9 cellular contexts compared by ENCODE assay signal in the genomic region with DNA sequence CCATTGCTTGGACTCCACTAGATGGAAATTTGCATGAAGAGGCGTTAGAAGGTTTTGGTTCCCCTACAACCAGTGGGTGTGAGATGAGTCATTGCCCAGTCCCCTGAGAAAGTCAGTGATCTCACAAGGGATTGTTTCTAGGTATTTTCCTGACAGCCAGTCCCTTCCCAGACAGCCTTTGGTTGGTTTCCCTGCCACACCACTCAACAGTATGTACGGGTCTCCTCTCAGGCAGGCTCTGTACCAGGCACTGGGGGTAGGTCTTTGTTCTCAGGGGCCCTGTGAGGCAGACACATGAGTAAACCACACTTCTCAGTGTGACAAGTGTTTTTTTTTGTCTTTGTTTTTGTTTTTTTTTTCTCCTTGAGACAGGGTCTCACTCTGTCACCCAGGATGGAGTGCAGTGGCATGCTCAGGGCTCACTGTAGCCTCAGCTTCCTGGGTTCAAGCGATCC. TPM values are rescaled to one million over a fixed set of nuclear protein-coding genes. Genes with fewer than 3 reads are reported as not detected.
DNase-seq lines count a peak whose midpoint lies in the region; ATAC-seq, FAIRE-seq and TF ChIP-seq lines count a peak whose summit lies in the region.
"Had no signal": no experiment of that assay in that cellular context is flagged by ENCODE, and none has a peak within 500 bp of the region (broad histone marks: within the 10 kb centered on the region; RNA-seq: fewer than 3 reads in every experiment).

No MANE protein-coding gene starts in this region.

- H3K4me3 Mint-ChIP-seq in activated T-cell treated with anti-CD3 and anti-CD28 coated beads, Interleukin-2, amount 50 U/mL, for 24 hours: peak overlapping the region; percentile 23
- no peak overlapping the region for H3K4me3 Mint-ChIP-seq in Caco-2 (ENCODE audit: unreplicated experiment)

- H3K27me3 ChIP-seq in A673 (replicated peaks; ENCODE audit: insufficient read depth, low read depth, low read length, poor library complexity) (no peaks in the 10 kb centered on the region), Caco-2 (replicated peaks; ENCODE audit: control insufficient read depth, insufficient read depth, low read length) (no peaks in the 10 kb centered on the region)

- H3K27me3 Mint-ChIP-seq in activated T-cell treated with anti-CD3 and anti-CD28 coated beads, Interleukin-2, amount 50 U/mL, for 24 hours: no peaks in the 10 kb centered on the region
- no peaks in the 10 kb centered on the region for H3K27me3 Mint-ChIP-seq in Caco-2 (ENCODE audit: insufficient read depth, unreplicated experiment)

- H3K9ac ChIP-seq in kidney (ENCODE audit: low read length in 2 of 2): no peak overlapping the region

- BruUV-seq in A673 (replicated peaks; lab: Mats Ljungman, UMichigan) (no TSS peak), Caco-2 (replicated peaks; lab: Mats Ljungman, UMichigan) (no TSS peak)

- peak overlapping the region; percentile 85 for H3K27ac Mint-ChIP-seq in activated T-cell treated with anti-CD3 and anti-CD28 coated beads, Interleukin-2, amount 50 U/mL, for 24 hours
- H3K27ac Mint-ChIP-seq in Caco-2 (ENCODE audit: unreplicated experiment): no peak overlapping the region

- H3K9me3 ChIP-seq in A673 (ENCODE audit: low read depth, low read length, poor library complexity, severe bottlenecking) (no peaks in the 10 kb centered on the region), kidney (ENCODE audit: control insufficient read depth in 1 of 2, low read length in 2 of 2) (no peaks in the 10 kb centered on the region), Caco-2 (no peaks in the 10 kb centered on the region)
- H3K9me3 ChIP-seq: neutrophil had no signal

- H3K4me1 ChIP-seq in A673 (ENCODE audit: insufficient read depth, low read length, poor library complexity, severe bottlenecking): no peaks in the 10 kb centered on the region
- H3K4me1 ChIP-seq in kidney (ENCODE audit: control insufficient read depth in 1 of 2, insufficient read depth in 1 of 2, low read depth in 1 of 2, low read length in 2 of 2): peaks cover 0 to 6% of the 10 kb centered on the region in 2 donors
- H3K4me1 ChIP-seq in Caco-2: peaks cover 9% of the 10 kb centered on the region

- H3K27ac ChIP-seq in A673 (ENCODE audit: low read depth, low read length, poor library complexity, severe bottlenecking) (no peak overlapping the region), kidney (ENCODE audit: low read depth in 2 of 2, low read length in 2 of 2) (no peak overlapping the region)
- H3K27ac ChIP-seq: neutrophil had no signal

- CTCF ChIA-PET in A673 (lab: Charles Lee): no interaction called here
- CTCF ChIA-PET in Caco-2 (lab: Charles Lee): interaction anchor here (1.7 kb wide), 1 partner anchor 224 kb away, joined by 4 read pairs; no protein-coding TSS in a partner anchor

- H3K4me3 ChIP-seq in A673 (ENCODE audit: low read depth, low read length, poor library complexity, severe bottlenecking) (no peak overlapping the region), kidney (ENCODE audit: low read length in 2 of 2) (no peak overlapping the region), Caco-2 (ENCODE audit: low read depth, low read length) (no peak overlapping the region)

- TF ChIP-seq CTCF in A673 (conservative IDR thresholded peaks at IDR 0.05; ENCODE audit: low read depth, low read length) (no peak), kidney (IDR thresholded peaks at IDR 0.05; ENCODE audit: borderline replicate concordance, extremely low read depth, insufficient read depth) (no peak), Caco-2 (IDR thresholded peaks at IDR 0.05; ENCODE audit: insufficient read depth in 1 of 2, low read depth in 1 of 2, low read length in 1 of 2, severe bottlenecking in 1 of 2, unreplicated experiment in 1 of 2) (no peak)

- intact Hi-C loops in A673 (cut with micrococcal nuclease; ENCODE audit: unreplicated experiment): no loop called here
- intact Hi-C loops in kidney (cut with DNase I): no loop called here
- intact Hi-C loops in Caco-2 (cut with micrococcal nuclease; ENCODE audit: unreplicated experiment): no loop called here

- ATAC-seq in HG03135 (IDR thresholded peaks at IDR 0.05; ENCODE audit: unreplicated experiment): peak; percentile 65

- peak; percentile 42 for DNase-seq in A673 (ENCODE audit: low spot score)
- DNase-seq in GM19239 (ENCODE audit: insufficient read length, low spot score): peak; percentile 73
- DNase-seq in activated T-cell treated with anti-CD3 and anti-CD28 coated beads, Interleukin-2, amount 50 U/mL, for 24 hours: peak; percentile 73
- DNase-seq in renal cortical epithelial cell (ENCODE audit: low read depth): peak; percentile 89
- DNase-seq in kidney: no peak
- DNase-seq in activated gamma-delta T cell (lab: John Stamatoyannopoulos, UW): no peak
- DNase-seq in Caco-2: no peak

- POLR2A ChIA-PET in A673 (lab: Charles Lee; ENCODE audit: low non-redundant PET) (no interaction called here), Caco-2 (lab: Charles Lee) (no interaction called here)

- FAIRE-seq in GM19239 (lab: Jason Lieb, UNC): peak; percentile 99
- no peak for FAIRE-seq in kidney (lab: Jason Lieb, UNC)

- H3K36me3 Mint-ChIP-seq in activated T-cell treated with anti-CD3 and anti-CD28 coated beads, Interleukin-2, amount 50 U/mL, for 24 hours (ENCODE audit: low read depth): peaks cover 9% of the 10 kb centered on the region
- peaks cover 8% of the 10 kb centered on the region for H3K36me3 Mint-ChIP-seq in Caco-2 (ENCODE audit: insufficient read depth, unreplicated experiment)

- peaks cover 48% of the 10 kb centered on the region for H3K4me1 Mint-ChIP-seq in activated T-cell treated with anti-CD3 and anti-CD28 coated beads, Interleukin-2, amount 50 U/mL, for 24 hours (ENCODE audit: low read depth)
- peaks cover 17% of the 10 kb centered on the region for H3K4me1 Mint-ChIP-seq in Caco-2 (ENCODE audit: low read depth, unreplicated experiment)

- H3K9me3 Mint-ChIP-seq in activated T-cell treated with anti-CD3 and anti-CD28 coated beads, Interleukin-2, amount 50 U/mL, for 24 hours: no peaks in the 10 kb centered on the region
- H3K9me3 Mint-ChIP-seq in Caco-2 (ENCODE audit: unreplicated experiment): no peaks in the 10 kb centered on the region

- H3K36me3 ChIP-seq in A673 (ENCODE audit: insufficient read depth, low read length, poor library complexity, severe bottlenecking) (no peaks in the 10 kb centered on the region), kidney (ENCODE audit: control insufficient read depth in 1 of 2, insufficient read depth in 2 of 2, low read length in 2 of 2) (no peaks in the 10 kb centered on the region), Caco-2 (ENCODE audit: control insufficient read depth, insufficient read depth, low read length) (no peaks in the 10 kb centered on the region)
- H3K36me3 ChIP-seq: neutrophil had no signal

RNA-seq across cellular contexts. Expression of gene LAMP3, which starts 4.0 kb away (rescaled TPM):
- 0.70 and 1.0 TPM in 2 replicates for total RNA-seq in A673 (2021)
- 0.10 and 0.17 TPM in 2 replicates for total RNA-seq in renal cortical epithelial cell
- total RNA-seq in kidney: 0.76 TPM
- 0.41 TPM for polyA plus RNA-seq in kidney (ENCODE audit: insufficient read depth, low read depth, low replicate concordance)
- 6.0 and 12.3 TPM in 2 replicates for total RNA-seq in Caco-2 (2022)

RNA-seq across cellular contexts. Expression of gene MCCC1, which starts 59.3 kb away (rescaled TPM):
- total RNA-seq in A673 (2021): 19.2 and 27.4 TPM in 2 replicates
- total RNA-seq in renal cortical epithelial cell: 24.3 and 38.8 TPM in 2 replicates
- 35.3 TPM for total RNA-seq in kidney
- polyA plus RNA-seq in kidney (ENCODE audit: insufficient read depth, low read depth, low replicate concordance): 85.5 TPM
- total RNA-seq in Caco-2 (2022): 26.2 and 42.8 TPM in 2 replicates

Comparison
In these comparisons a context has a peak if more than half of its experiments do, and no peak if none do; other contexts are left out.
1. DNase-seq: peak in A673 (single experiment), GM19239 (single experiment), activated T-cell treated with anti-CD3 and anti-CD28 coated beads, Interleukin-2, amount 50 U/mL, for 24 hours (single experiment) and renal cortical epithelial cell (single experiment); none in kidney (single experiment), activated gamma-delta T cell (single experiment) and Caco-2 (0 of 2).